In the genomic region with DNA sequence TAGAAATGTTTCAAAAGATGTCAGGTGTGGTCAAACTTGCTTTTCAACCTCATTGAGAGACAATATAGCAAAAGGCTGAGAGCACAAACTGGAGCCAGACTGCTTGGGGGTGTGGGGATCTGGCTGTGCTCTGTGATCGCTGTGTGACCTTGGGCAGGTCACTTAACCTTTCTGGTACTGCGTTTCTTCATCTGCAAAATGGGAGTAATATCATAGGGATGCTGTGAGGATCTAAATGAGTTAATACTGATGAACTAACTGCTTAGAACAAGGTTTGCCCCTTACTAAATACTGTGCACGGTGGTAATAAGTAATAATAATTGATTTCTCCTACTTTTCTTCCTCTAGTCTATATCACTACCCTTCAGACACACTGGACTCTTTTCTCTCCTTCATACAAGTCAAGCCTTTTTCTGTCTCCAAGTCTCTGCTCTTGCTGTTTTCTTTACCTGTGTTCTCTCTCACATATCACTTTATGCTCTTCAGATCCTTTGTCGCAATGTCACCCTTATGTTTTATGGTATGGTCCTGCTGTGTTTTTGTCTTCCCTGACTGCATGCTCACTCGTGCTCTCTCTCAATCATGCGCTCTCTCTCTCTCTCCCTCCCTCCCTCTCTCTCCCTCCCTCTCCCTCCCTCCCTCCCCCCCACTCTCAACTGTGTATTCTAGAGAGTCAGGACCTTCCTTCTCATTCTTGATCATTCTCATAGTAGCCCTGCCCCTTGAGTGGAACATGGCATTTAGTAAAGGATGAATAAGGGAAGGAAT, we compare ENCODE assay signal across 2 cellular contexts.
TF ChIP-seq lines count a peak whose summit lies in the region.

No MANE protein-coding gene starts in this region.

TF ChIP-seq in A549, 52 proteins besides CTCF, POLR2A, EP300 and RAD21 (continued from another document):
- TF ChIP-seq PBX3 (IDR thresholded peaks at IDR 0.05) (no peak), MYC (IDR thresholded peaks at IDR 0.05; ENCODE audit: borderline replicate concordance, low read length) (no peak), ZC3H11A (IDR thresholded peaks at IDR 0.05) (no peak), MAFK (IDR thresholded peaks at IDR 0.05; ENCODE audit: partially characterized antibody) (no peak), TFCP2L1 (CRISPR knock-in tag; IDR thresholded peaks at IDR 0.05) (no peak), E2F6 (IDR thresholded peaks at IDR 0.05; ENCODE audit: borderline replicate concordance, low read depth) (no peak), NPAS2 (CRISPR knock-in tag; IDR thresholded peaks at IDR 0.05; ENCODE audit: borderline replicate concordance) (no peak), FOSB (CRISPR knock-in tag; IDR thresholded peaks at IDR 0.05) (no peak), RARB (CRISPR knock-in tag; IDR thresholded peaks at IDR 0.05) (no peak), REST (IDR thresholded peaks at IDR 0.05) (no peak), CBX8 (IDR thresholded peaks at IDR 0.05) (no peak), ZSCAN20 (CRISPR knock-in tag; IDR thresholded peaks at IDR 0.05) (no peak), EHMT2 (IDR thresholded peaks at IDR 0.05; ENCODE audit: low read depth) (no peak), ZNF302 (CRISPR knock-in tag; IDR thresholded peaks at IDR 0.05) (no peak)

TF ChIP-seq in GM23338, 12 proteins besides CTCF, POLR2A, EP300 and RAD21 (continued from another document):
- TF ChIP-seq, protein P1, sequence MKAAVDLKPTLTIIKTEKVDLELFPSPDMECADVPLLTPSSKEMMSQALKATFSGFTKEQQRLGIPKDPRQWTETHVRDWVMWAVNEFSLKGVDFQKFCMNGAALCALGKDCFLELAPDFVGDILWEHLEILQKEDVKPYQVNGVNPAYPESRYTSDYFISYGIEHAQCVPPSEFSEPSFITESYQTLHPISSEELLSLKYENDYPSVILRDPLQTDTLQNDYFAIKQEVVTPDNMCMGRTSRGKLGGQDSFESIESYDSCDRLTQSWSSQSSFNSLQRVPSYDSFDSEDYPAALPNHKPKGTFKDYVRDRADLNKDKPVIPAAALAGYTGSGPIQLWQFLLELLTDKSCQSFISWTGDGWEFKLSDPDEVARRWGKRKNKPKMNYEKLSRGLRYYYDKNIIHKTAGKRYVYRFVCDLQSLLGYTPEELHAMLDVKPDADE (IDR thresholded peaks at IDR 0.05): no peak
- TF ChIP-seq ZNF114 (CRISPR knock-in tag; IDR thresholded peaks at IDR 0.05) (no peak), EZH2phosphoT487 (IDR thresholded peaks at IDR 0.05; ENCODE audit: unreplicated experiment) (no peak), ZNF331 (CRISPR knock-in tag; IDR thresholded peaks at IDR 0.05; ENCODE audit: low read depth) (no peak), JUNB (IDR thresholded peaks at IDR 0.05; ENCODE audit: unreplicated experiment) (no peak), ZNF462 (CRISPR knock-in tag; IDR thresholded peaks at IDR 0.05) (no peak), CREB1 (CRISPR knock-in tag; IDR thresholded peaks at IDR 0.05; ENCODE audit: low read depth) (no peak), REST (IDR thresholded peaks at IDR 0.05; ENCODE audit: unreplicated experiment) (no peak)
